ENCODE assay signal across 8 cellular contexts in the genomic region with DNA sequence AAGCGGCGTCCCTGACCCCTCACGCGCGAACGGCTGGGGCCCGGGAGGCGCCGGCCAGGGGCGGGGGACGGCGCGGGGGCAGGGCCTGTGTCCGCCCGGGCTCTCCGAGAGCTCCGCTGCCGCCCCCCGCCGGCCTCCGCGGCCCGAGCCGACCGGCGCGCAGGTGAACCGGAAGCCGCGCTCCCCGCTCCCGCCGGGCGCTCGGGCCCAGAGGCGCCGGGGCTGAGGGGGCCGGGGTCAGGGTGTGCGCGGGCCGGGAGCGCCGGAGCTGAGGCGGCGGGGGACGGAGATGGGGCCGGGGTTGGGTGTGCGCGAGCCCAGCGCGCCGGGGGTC. TPM values are rescaled to one million over a fixed set of nuclear protein-coding genes. Genes with fewer than 3 reads are reported as not detected.
A peak's percentile ranks its signal among the peaks of the same experiment; 100 is the strongest.
DNase-seq lines count a peak whose midpoint lies in the region; TF ChIP-seq lines count a peak whose summit lies in the region.

No MANE protein-coding gene starts in this region.

- in situ Hi-C loops in G401 (cut with HindIII; ENCODE audit: low sequenced_read_pairs), result no loop called here

- TF ChIP-seq CTCF in adrenal gland (IDR thresholded peaks at IDR 0.05), result no peak

- peaks cover 10% of the 10 kb centered on the region; the same call in 1 of the 2 replicates for H3K4me1 ChIP-seq in HUES64 (ENCODE audit: insufficient read depth, low read length)
- H3K4me1 ChIP-seq in adrenal gland (replicated peaks in 1 of 2), result peaks cover 13 to 16% of the 10 kb centered on the region in 2 donors

- H3K27ac ChIP-seq in HUES64 (ENCODE audit: low read depth, low read length), result no peak overlapping the region
- H3K27ac ChIP-seq in adrenal gland, result peak overlapping the region; percentile 77 to 94 (median 78)

- peak overlapping the region; percentile 49; the same call in 1 of the 2 replicates for H3K9ac ChIP-seq in HUES64 (ENCODE audit: low read depth, low read length)

- H3K9me3 ChIP-seq in HUES64 (ENCODE audit: insufficient read depth, low read depth, low read length) (no peaks in the 10 kb centered on the region), adrenal gland (replicated peaks in 1 of 3) (no peaks in the 10 kb centered on the region), iPS-18c (ENCODE audit: control insufficient read depth, insufficient read depth, low read length) (no peaks in the 10 kb centered on the region)

- H3K4me3 ChIP-seq in HUES64 (ENCODE audit: low read length) (peak overlapping the region; percentile 70), adrenal gland (peak overlapping the region in 2 of 4 donors; percentile 54 to 91), iPS-18c (ENCODE audit: insufficient read depth, low read depth, low read length) (peak overlapping the region; percentile 54)

- peaks cover 33% of the 10 kb centered on the region for H3K27me3 ChIP-seq in HUES64 (ENCODE audit: insufficient read depth, low read length)
- H3K27me3 ChIP-seq in adrenal gland, result no peaks in the 10 kb centered on the region

- intact Hi-C loops in adrenal gland (cut with DNase I), result no loop called here

- no peak for TF ChIP-seq POLR2A in adrenal gland (IDR thresholded peaks at IDR 0.05)

- WGBS in HUES64, result under 1% methylated on average over 52 of the region's 52 CpGs
- 0 to 1% methylated on average over 38 to 50 of the region's 52 CpGs; no CpG with 5 or more reads in 2 of the 4 donors for WGBS in adrenal gland, 4 donors

- no peaks in the 10 kb centered on the region for H3K36me3 ChIP-seq in HUES64 (ENCODE audit: insufficient read depth, low read length)
- H3K36me3 ChIP-seq in adrenal gland (replicated peaks in 1 of 2), result no peaks in the 10 kb centered on the region

- DNase-seq in NCI-H2081 (lab: John Stamatoyannopoulos, UW), result peak; percentile 26 to 28
- no peak for DNase-seq in NCI-H2081 treated with DMSO at 0.1 percent for 48 hours (lab: John Stamatoyannopoulos, UW)
- DNase-seq in adrenal gland, result peak in 1 of 7 donors; percentile 37
- peak; percentile 7 to 27 for DNase-seq in stimulated activated CD4-positive, alpha-beta T cell treated with anti-CD3 and anti-CD28 coated beads, Interleukin-2, amount 100 ng/mL, for 48 hours
- DNase-seq in HuH-7 (ENCODE audit: low spot score), result no peak
- no peak for DNase-seq in G401 (ENCODE audit: low spot score)

RNA-seq across cellular contexts. Expression of a gene that starts 0.4 kb away (rescaled TPM):
- 5.8 TPM for polyA plus RNA-seq in HUES64 (2013, experiment 1 of 2)
- polyA plus RNA-seq in HUES64 (2013, experiment 2 of 2), result 8.2 TPM
- 100 to 1,000 TPM in 1 of 8 donors, 10 to 100 TPM in 7; 32.2 to 107 (median 41.3) TPM for total RNA-seq in adrenal gland
- 10 to 100 TPM; 21.6 to 70.9 (median 57.5) TPM for polyA plus RNA-seq in adrenal gland
- 14.0 and 19.3 TPM in 2 replicates for total RNA-seq in G401 (2014; rRNA removed; shearing (Covaris generic))

Comparison
In these comparisons a context has a peak if more than half of its experiments do, and no peak if none do; other contexts are left out.
1. DNase-seq: peak in NCI-H2081 (2 of 2) and stimulated activated CD4-positive, alpha-beta T cell treated with anti-CD3 and anti-CD28 coated beads, Interleukin-2, amount 100 ng/mL, for 48 hours (2 of 2); none in NCI-H2081 treated with DMSO at 0.1 percent for 48 hours (single experiment), HuH-7 (single experiment) and G401 (single experiment).